Comparison of ENCODE assay signal across 11 cellular contexts in genomic region chr2:27888790-27889189, GRCh38. TPM values are rescaled to one million over a fixed set of nuclear protein-coding genes. Genes with fewer than 3 reads are reported as not detected.
A peak's percentile ranks its signal among the peaks of the same experiment; 100 is the strongest.
DNase-seq lines count a peak whose midpoint lies in the region; ATAC-seq, FAIRE-seq and TF ChIP-seq lines count a peak whose summit lies in the region.
"Had no signal": no experiment of that assay in that cellular context is flagged by ENCODE, and none has a peak within 500 bp of the region (broad histone marks: within the 10 kb centered on the region; RNA-seq: fewer than 3 reads in every experiment).

No MANE protein-coding gene starts in this region.

- FAIRE-seq in H54 (lab: Jason Lieb, UNC) = no peak
- FAIRE-seq: TTC549 had no signal

- TF ChIP-seq POLR2A in gastroesophageal sphincter (IDR thresholded peaks at IDR 0.05) = no peak
- TF ChIP-seq POLR2A in H54 (IDR thresholded peaks at IDR 0.05; ENCODE audit: low read depth, low read length) = no peak

- H3K27me3 Mint-ChIP-seq in activated CD4-positive, alpha-beta T cell treated with anti-CD3 and anti-CD28 coated beads for 36 hours = no peaks in the 10 kb centered on the region
- peaks cover 4% of the 10 kb centered on the region for H3K27me3 Mint-ChIP-seq in activated CD8-positive, alpha-beta T cell treated with anti-CD3 and anti-CD28 coated beads for 36 hours
- no peaks in the 10 kb centered on the region for H3K27me3 Mint-ChIP-seq in stimulated activated memory B cell treated with anti-CD40 and anti-IgM and Interleukin-4, amounts not matched to agents 10 μg/mL and 1 μg/mL and 100 μg/mL, for 72 hours

- H3K36me3 ChIP-seq in gastroesophageal sphincter = no peaks in the 10 kb centered on the region

- CTCF ChIA-PET in activated CD4-positive, alpha-beta T cell treated with anti-CD3 and anti-CD28 coated beads for 36 hours (lab: Charles Lee) = no interaction called here
- CTCF ChIA-PET in activated CD8-positive, alpha-beta T cell treated with anti-CD3 and anti-CD28 coated beads for 36 hours (lab: Charles Lee) = interaction anchor here (1.1 kb wide), 1 partner anchor 564 kb away, joined by 3 read pairs; no protein-coding TSS in a partner anchor

- peak overlapping the region; percentile 99 for H3K4me3 Mint-ChIP-seq in activated CD4-positive, alpha-beta T cell treated with anti-CD3 and anti-CD28 coated beads for 36 hours
- peak overlapping the region; percentile 90 for H3K4me3 Mint-ChIP-seq in activated CD8-positive, alpha-beta T cell treated with anti-CD3 and anti-CD28 coated beads for 36 hours
- peak overlapping the region; percentile 4 for H3K4me3 Mint-ChIP-seq in stimulated activated memory B cell treated with anti-CD40 and anti-IgM and Interleukin-4, amounts not matched to agents 10 μg/mL and 1 μg/mL and 100 μg/mL, for 72 hours

- WGBS in gastroesophageal sphincter (ENCODE audit: low coverage in 1 of 2), 2 donors = 24 to 27% methylated on average over 3 of the region's 3 CpGs

- intact Hi-C loops in activated CD4-positive, alpha-beta T cell treated with anti-CD3 and anti-CD28 coated beads for 36 hours (cut with DNase I, micrococcal nuclease) = no loop called here
- intact Hi-C loops in activated CD8-positive, alpha-beta T cell treated with anti-CD3 and anti-CD28 coated beads for 36 hours (cut with micrococcal nuclease) = no loop called here

- H3K4me1 Mint-ChIP-seq in activated CD4-positive, alpha-beta T cell treated with anti-CD3 and anti-CD28 coated beads for 36 hours = peaks cover 43% of the 10 kb centered on the region
- peaks cover 43% of the 10 kb centered on the region for H3K4me1 Mint-ChIP-seq in activated CD8-positive, alpha-beta T cell treated with anti-CD3 and anti-CD28 coated beads for 36 hours (ENCODE audit: low read depth)
- peaks cover 60% of the 10 kb centered on the region for H3K4me1 Mint-ChIP-seq in stimulated activated memory B cell treated with anti-CD40 and anti-IgM and Interleukin-4, amounts not matched to agents 10 μg/mL and 1 μg/mL and 100 μg/mL, for 72 hours

- peaks cover 2% of the 10 kb centered on the region for H3K9me3 Mint-ChIP-seq in activated CD4-positive, alpha-beta T cell treated with anti-CD3 and anti-CD28 coated beads for 36 hours (ENCODE audit: low read depth)
- no peaks in the 10 kb centered on the region for H3K9me3 Mint-ChIP-seq in activated CD8-positive, alpha-beta T cell treated with anti-CD3 and anti-CD28 coated beads for 36 hours
- H3K9me3 Mint-ChIP-seq in stimulated activated memory B cell treated with anti-CD40 and anti-IgM and Interleukin-4, amounts not matched to agents 10 μg/mL and 1 μg/mL and 100 μg/mL, for 72 hours = no peaks in the 10 kb centered on the region

- no peak for ATAC-seq in activated CD4-positive, alpha-beta T cell treated with anti-CD3 and anti-CD28 coated beads for 36 hours
- no peak for ATAC-seq in activated CD8-positive, alpha-beta T cell treated with anti-CD3 and anti-CD28 coated beads for 36 hours
- ATAC-seq in gastroesophageal sphincter (no peak), HG03045 (IDR thresholded peaks at IDR 0.05; ENCODE audit: unreplicated experiment) (no peak)
- ATAC-seq in stimulated activated memory B cell treated with anti-CD40 and anti-IgM and Interleukin-4, amounts not matched to agents 10 μg/mL and 1 μg/mL and 100 μg/mL, for 72 hours = no peak

- peak overlapping the region; percentile 26 for H3K27ac Mint-ChIP-seq in activated CD4-positive, alpha-beta T cell treated with anti-CD3 and anti-CD28 coated beads for 36 hours
- H3K27ac Mint-ChIP-seq in activated CD8-positive, alpha-beta T cell treated with anti-CD3 and anti-CD28 coated beads for 36 hours = peak overlapping the region; percentile 66
- peak overlapping the region; percentile 98 for H3K27ac Mint-ChIP-seq in stimulated activated memory B cell treated with anti-CD40 and anti-IgM and Interleukin-4, amounts not matched to agents 10 μg/mL and 1 μg/mL and 100 μg/mL, for 72 hours

- no peak for DNase-seq in activated CD4-positive, alpha-beta T cell treated with anti-CD3 and anti-CD28 coated beads for 36 hours
- DNase-seq in activated CD4-positive, alpha-beta T cell treated with anti-CD3 and anti-CD28 coated beads for 48 hours = no peak
- no peak for DNase-seq in activated CD8-positive, alpha-beta T cell treated with anti-CD3 and anti-CD28 coated beads for 36 hours
- no peak for DNase-seq in H54 (ENCODE audit: insufficient read length, low spot score)
- DNase-seq in NCI-H226 = no peak
- DNase-seq: 8988T, NCI-H446 treated with DMSO at 0.1 percent for 48 hours had no signal

- peak overlapping the region; percentile 91 to 98 (median 95) for H3K27ac ChIP-seq in gastroesophageal sphincter

- peaks cover 6 to 43% (median 9%) of the 10 kb centered on the region in 3 donors for H3K4me1 ChIP-seq in gastroesophageal sphincter

- TF ChIP-seq EP300 in gastroesophageal sphincter (IDR thresholded peaks at IDR 0.05) = no peak

- H3K36me3 Mint-ChIP-seq in activated CD4-positive, alpha-beta T cell treated with anti-CD3 and anti-CD28 coated beads for 36 hours (ENCODE audit: low read depth) = peaks cover 14% of the 10 kb centered on the region
- H3K36me3 Mint-ChIP-seq in activated CD8-positive, alpha-beta T cell treated with anti-CD3 and anti-CD28 coated beads for 36 hours (ENCODE audit: low read depth) = peaks cover 17% of the 10 kb centered on the region
- peaks cover 1% of the 10 kb centered on the region for H3K36me3 Mint-ChIP-seq in stimulated activated memory B cell treated with anti-CD40 and anti-IgM and Interleukin-4, amounts not matched to agents 10 μg/mL and 1 μg/mL and 100 μg/mL, for 72 hours

- no peaks in the 10 kb centered on the region for H3K9me3 ChIP-seq in gastroesophageal sphincter

- POLR2A ChIA-PET in activated CD4-positive, alpha-beta T cell treated with anti-CD3 and anti-CD28 coated beads for 36 hours (lab: Charles Lee) = interaction anchor here (0.6 kb wide), 1 partner anchor 84 kb away, joined by 3 read pairs; no protein-coding TSS in a partner anchor
- POLR2A ChIA-PET in activated CD8-positive, alpha-beta T cell treated with anti-CD3 and anti-CD28 coated beads for 36 hours (lab: Charles Lee) = no interaction called here

- TF ChIP-seq CTCF in activated CD8-positive, alpha-beta T cell treated with anti-CD3 and anti-CD28 coated beads for 36 hours (IDR thresholded peaks at IDR 0.05) = no peak
- no peak for TF ChIP-seq CTCF in gastroesophageal sphincter (IDR thresholded peaks at IDR 0.05)

- no peaks in the 10 kb centered on the region for H3K27me3 ChIP-seq in gastroesophageal sphincter

- no peak overlapping the region for H3K4me3 ChIP-seq in gastroesophageal sphincter

RNA-seq across cellular contexts. Expression of gene RBKS, which starts 1.4 kb away (rescaled TPM):
- total RNA-seq in activated CD4-positive, alpha-beta T cell treated with anti-CD3 and anti-CD28 coated beads for 36 hours = 1 to 10 TPM; 4.6 to 6.4 TPM
- total RNA-seq in activated CD8-positive, alpha-beta T cell treated with anti-CD3 and anti-CD28 coated beads for 36 hours = 1 to 10 TPM; 7.2 to 8.9 TPM
- 1 to 10 TPM in 3 of 4 donors, under 1 TPM in 1; 0.81 to 2.4 (median 1.6) TPM for total RNA-seq in gastroesophageal sphincter

RNA-seq across cellular contexts. Expression of gene BABAM2, which starts 1.7 kb away (rescaled TPM):
- total RNA-seq in activated CD4-positive, alpha-beta T cell treated with anti-CD3 and anti-CD28 coated beads for 36 hours = 10 to 100 TPM; 58.4 to 81.1 TPM
- total RNA-seq in activated CD8-positive, alpha-beta T cell treated with anti-CD3 and anti-CD28 coated beads for 36 hours = 10 to 100 TPM; 66.8 to 68.4 TPM
- 10 to 100 TPM; 28.5 to 43.6 (median 37.4) TPM for total RNA-seq in gastroesophageal sphincter

Comparison
In these comparisons a context has a peak if more than half of its experiments do, and no peak if none do; other contexts are left out.
1. H3K27ac Mint-ChIP-seq: peak in every context shown above with its lines; median percentile 98 in stimulated activated memory B cell treated with anti-CD40 and anti-IgM and Interleukin-4, amounts not matched to agents 10 μg/mL and 1 μg/mL and 100 μg/mL, for 72 hours; 66 in activated CD8-positive, alpha-beta T cell treated with anti-CD3 and anti-CD28 coated beads for 36 hours; 26 in activated CD4-positive, alpha-beta T cell treated with anti-CD3 and anti-CD28 coated beads for 36 hours.
2. H3K4me3 Mint-ChIP-seq: peak in every context shown above with its lines; median percentile 99 in activated CD4-positive, alpha-beta T cell treated with anti-CD3 and anti-CD28 coated beads for 36 hours; 90 in activated CD8-positive, alpha-beta T cell treated with anti-CD3 and anti-CD28 coated beads for 36 hours; 4 in stimulated activated memory B cell treated with anti-CD40 and anti-IgM and Interleukin-4, amounts not matched to agents 10 μg/mL and 1 μg/mL and 100 μg/mL, for 72 hours.